ENCODE assay signal across 1 cellular context in genomic region chr11:46597155-46597554, GRCh38.
TF ChIP-seq lines count a peak whose summit lies in the region.

No MANE protein-coding gene starts in this region.

TF ChIP-seq in HepG2, 621 proteins besides CTCF, POLR2A, EP300 and RAD21 (continued from another document and continues in another):
- TF ChIP-seq PATZ1 (CRISPR knock-in tag; IDR thresholded peaks at IDR 0.05) (no peak), ZNF7 (CRISPR knock-in tag; IDR thresholded peaks at IDR 0.05) (no peak), MTF1 (CRISPR knock-in tag; IDR thresholded peaks at IDR 0.05) (no peak), ZFP1 (CRISPR knock-in tag; IDR thresholded peaks at IDR 0.05) (no peak), HMG20A (CRISPR knock-in tag; IDR thresholded peaks at IDR 0.05; ENCODE audit: borderline replicate concordance) (peak; percentile 76; the same call in 1 of the 2 replicates), ZNF558 (CRISPR knock-in tag; IDR thresholded peaks at IDR 0.05; ENCODE audit: borderline replicate concordance) (no peak), ZNF770 (CRISPR knock-in tag; IDR thresholded peaks at IDR 0.05) (peak; percentile 81), DRAP1 (CRISPR knock-in tag; IDR thresholded peaks at IDR 0.05) (no peak), ZNF674 (CRISPR knock-in tag; IDR thresholded peaks at IDR 0.05; ENCODE audit: low read depth) (no peak), ZNF562 (CRISPR knock-in tag; IDR thresholded peaks at IDR 0.05; ENCODE audit: borderline replicate concordance) (no peak), BCL6 (CRISPR knock-in tag; IDR thresholded peaks at IDR 0.05) (peak; percentile 49; the same call in 1 of the 2 replicates), HDAC1 (CRISPR knock-in tag; IDR thresholded peaks at IDR 0.05) (peak; percentile 70), PHF5A (CRISPR knock-in tag; IDR thresholded peaks at IDR 0.05; ENCODE audit: low read depth, unreplicated experiment) (no peak), PCBP2 (optimal IDR thresholded peaks at IDR 0.05; ENCODE audit: low read depth, low read length, poor library complexity, severe bottlenecking) (no peak), ZNF224 (CRISPR knock-in tag; IDR thresholded peaks at IDR 0.05) (no peak), TEAD3 (CRISPR knock-in tag; optimal IDR thresholded peaks at IDR 0.05; ENCODE audit: borderline replicate concordance) (peak; percentile 52), KDM3A (CRISPR knock-in tag; IDR thresholded peaks at IDR 0.05; ENCODE audit: low read depth) (no peak), IKZF1 (IDR thresholded peaks at IDR 0.05) (no peak), CREB1 (IDR thresholded peaks at IDR 0.05) (no peak), CREB1 (CRISPR knock-in tag; IDR thresholded peaks at IDR 0.05) (peak; percentile 43; the same call in 1 of the 2 replicates), ATF7 (IDR thresholded peaks at IDR 0.05) (no peak), ATF7 (CRISPR knock-in tag; IDR thresholded peaks at IDR 0.05) (no peak), CSRNP2 (CRISPR knock-in tag; conservative IDR thresholded peaks at IDR 0.05; ENCODE audit: low read depth) (no peak), HIC2 (CRISPR knock-in tag; IDR thresholded peaks at IDR 0.05; ENCODE audit: low read depth) (no peak), FOXA3 (CRISPR knock-in tag; IDR thresholded peaks at IDR 0.05) (peak; percentile 42), ZNF580 (CRISPR knock-in tag; IDR thresholded peaks at IDR 0.05; ENCODE audit: borderline replicate concordance, low read depth) (no peak), NFYC (CRISPR knock-in tag; IDR thresholded peaks at IDR 0.05) (no peak), ZNF670 (CRISPR knock-in tag; IDR thresholded peaks at IDR 0.05; ENCODE audit: borderline replicate concordance) (0 out of 2 replicates have a peak, but pooled peaks have one; percentile 23), SOX13 (IDR thresholded peaks at IDR 0.05) (no peak), SOX13 (CRISPR knock-in tag; conservative IDR thresholded peaks at IDR 0.05 in 1 of 2, IDR thresholded peaks at IDR 0.05 in 1 of 2) (peak in 1 of 2 experiments; percentile 71; a peak in 2 of 4 replicates), HMGXB3 (CRISPR knock-in tag; IDR thresholded peaks at IDR 0.05; ENCODE audit: borderline replicate concordance) (no peak), ATF4 (CRISPR knock-in tag; IDR thresholded peaks at IDR 0.05) (no peak), ZNF136 (CRISPR knock-in tag; IDR thresholded peaks at IDR 0.05; ENCODE audit: low read depth) (no peak), ATF7-NPFF (CRISPR knock-in tag; IDR thresholded peaks at IDR 0.05; ENCODE audit: low read depth) (no peak), ZNF703 (CRISPR knock-in tag; IDR thresholded peaks at IDR 0.05; ENCODE audit: borderline replicate concordance) (no peak), ZNF597 (CRISPR knock-in tag; IDR thresholded peaks at IDR 0.05) (no peak), ONECUT2 (CRISPR knock-in tag; IDR thresholded peaks at IDR 0.05) (no peak), ZNF704 (CRISPR knock-in tag; IDR thresholded peaks at IDR 0.05; ENCODE audit: borderline replicate concordance) (no peak), IRF1 (CRISPR knock-in tag; IDR thresholded peaks at IDR 0.05; ENCODE audit: low read depth) (no peak)
